13 cellular contexts compared by ENCODE assay signal in genomic region chr1:22318279-22318983, GRCh38.
DNase-seq lines count a peak whose midpoint lies in the region; ATAC-seq and TF ChIP-seq lines count a peak whose summit lies in the region.
"Had no signal": no experiment of that assay in that cellular context is flagged by ENCODE, and none has a peak within 500 bp of the region (broad histone marks: within the 10 kb centered on the region; RNA-seq: fewer than 3 reads in every experiment).

No MANE protein-coding gene starts in this region.

- DNase-seq in Daoy (ENCODE audit: low read depth) (peak; percentile 43), NCI-H2081 (lab: John Stamatoyannopoulos, UW) (peak; percentile 94 to 96), WTC11 (ENCODE audit: low spot score) (peak; percentile 76), mesothelial cell of epicardium (ENCODE audit: low spot score in 2 of 2, unreplicated experiment in 2 of 2) (peak; percentile 54 to 70), Right ventricle myocardium inferior (ENCODE audit: missing footprints) (no peak), SW480 (ENCODE audit: low spot score) (no peak)
- no peak for DNase-seq in activated CD4-positive, alpha-beta T cell treated with anti-CD3 and anti-CD28 coated beads, Interleukin-2, amount 10 ng/mL, durations not matched to agents 24 days and 14 days
- DNase-seq: amniotic stem cell, gastrocnemius medialis, right cardiac atrium, transverse colon had no signal

- POLR2A ChIA-PET in WTC11 (lab: Charles Lee), result no interaction called here

- H3K36me3 Mint-ChIP-seq in WTC11 (no peaks in the 10 kb centered on the region), mesothelial cell of epicardium (no peaks in the 10 kb centered on the region)
- no peaks in the 10 kb centered on the region for H3K36me3 Mint-ChIP-seq in activated CD4-positive, alpha-beta T cell treated with anti-CD3 and anti-CD28 coated beads, Interleukin-2, amount 10 ng/mL, durations not matched to agents 24 days and 14 days (ENCODE audit: low read depth)

- peaks cover 16% of the 10 kb centered on the region for H3K27me3 Mint-ChIP-seq in WTC11 (ENCODE audit: low read depth)
- H3K27me3 Mint-ChIP-seq in mesothelial cell of epicardium (ENCODE audit: low read depth), result no peaks in the 10 kb centered on the region
- peaks cover 5% of the 10 kb centered on the region for H3K27me3 Mint-ChIP-seq in activated CD4-positive, alpha-beta T cell treated with anti-CD3 and anti-CD28 coated beads, Interleukin-2, amount 10 ng/mL, durations not matched to agents 24 days and 14 days

- CTCF ChIA-PET in WTC11 (lab: Charles Lee), result interaction anchor here (1.7 to 2.2 kb wide), 3 partner anchors 90 to 178 kb away, joined by 4 to 10 read pairs (median 7); no protein-coding TSS in a partner anchor

- peak; percentile 79 for ATAC-seq in WTC11
- no peak for ATAC-seq in Right ventricle myocardium inferior
- no peak for ATAC-seq in GM18867 (IDR thresholded peaks at IDR 0.05; ENCODE audit: unreplicated experiment)
- ATAC-seq: gastrocnemius medialis, right cardiac atrium had no signal

- H3K4me1 Mint-ChIP-seq in WTC11 (peaks cover 41% of the 10 kb centered on the region), mesothelial cell of epicardium (peaks cover 70% of the 10 kb centered on the region)
- no peaks in the 10 kb centered on the region for H3K4me1 Mint-ChIP-seq in activated CD4-positive, alpha-beta T cell treated with anti-CD3 and anti-CD28 coated beads, Interleukin-2, amount 10 ng/mL, durations not matched to agents 24 days and 14 days
- H3K4me1 Mint-ChIP-seq: IgD-negative memory B cell had no signal

- intact Hi-C loops in Right ventricle myocardium inferior (cut with DNase I), result no loop called here
- intact Hi-C loops in activated CD4-positive, alpha-beta T cell treated with anti-CD3 and anti-CD28 coated beads, Interleukin-2, amount 10 ng/mL, durations not matched to agents 24 days and 14 days (cut with micrococcal nuclease), result no loop called here

- H3K4me3 Mint-ChIP-seq in WTC11 (no peak overlapping the region), mesothelial cell of epicardium (no peak overlapping the region)
- no peak overlapping the region for H3K4me3 Mint-ChIP-seq in activated CD4-positive, alpha-beta T cell treated with anti-CD3 and anti-CD28 coated beads, Interleukin-2, amount 10 ng/mL, durations not matched to agents 24 days and 14 days
- H3K4me3 Mint-ChIP-seq: IgD-negative memory B cell had no signal

- H3K9me3 Mint-ChIP-seq in WTC11, result 0 out of 2 replicates have a peak, but pooled peaks cover 3% of the 10 kb centered on the region
- no peaks in the 10 kb centered on the region for H3K9me3 Mint-ChIP-seq in mesothelial cell of epicardium
- H3K9me3 Mint-ChIP-seq in activated CD4-positive, alpha-beta T cell treated with anti-CD3 and anti-CD28 coated beads, Interleukin-2, amount 10 ng/mL, durations not matched to agents 24 days and 14 days, result no peaks in the 10 kb centered on the region
- H3K9me3 Mint-ChIP-seq: IgD-negative memory B cell had no signal

- H3K27ac Mint-ChIP-seq in WTC11, result no peak overlapping the region
- H3K27ac Mint-ChIP-seq in mesothelial cell of epicardium, result peak overlapping the region; percentile 87
- H3K27ac Mint-ChIP-seq in activated CD4-positive, alpha-beta T cell treated with anti-CD3 and anti-CD28 coated beads, Interleukin-2, amount 10 ng/mL, durations not matched to agents 24 days and 14 days, result no peak overlapping the region
- H3K27ac Mint-ChIP-seq: IgD-negative memory B cell had no signal

- TF ChIP-seq CTCF in WTC11 (IDR thresholded peaks at IDR 0.05) (no peak), mesothelial cell of epicardium (IDR thresholded peaks at IDR 0.05; ENCODE audit: unreplicated experiment) (no peak)

TF ChIP-seq in WTC11, 78 proteins besides CTCF, POLR2A, EP300 and RAD21:
- TF ChIP-seq GRHL2 (CRISPR knock-in tag; IDR thresholded peaks at IDR 0.05; ENCODE audit: insufficient replicate concordance, severe bottlenecking) (no peak), ETV6 (CRISPR knock-in tag; IDR thresholded peaks at IDR 0.05) (no peak), NFE2L1 (CRISPR knock-in tag; IDR thresholded peaks at IDR 0.05) (no peak), SMAD3 (CRISPR knock-in tag; IDR thresholded peaks at IDR 0.05; ENCODE audit: borderline replicate concordance) (0 out of 2 replicates have a peak, but pooled peaks have one; percentile 14), TEAD1 (CRISPR knock-in tag; IDR thresholded peaks at IDR 0.05) (no peak), E2F5 (CRISPR knock-in tag; IDR thresholded peaks at IDR 0.05) (peak; percentile 56; the same call in 1 of the 2 replicates), HMGXB4 (CRISPR knock-in tag; IDR thresholded peaks at IDR 0.05) (no peak)

Comparison
In these comparisons a context has a peak if more than half of its experiments do, and no peak if none do; other contexts are left out.
1. DNase-seq: peak in Daoy (single experiment), NCI-H2081 (2 of 2), WTC11 (single experiment) and mesothelial cell of epicardium (2 of 2); none in Right ventricle myocardium inferior (single experiment), activated CD4-positive, alpha-beta T cell treated with anti-CD3 and anti-CD28 coated beads, Interleukin-2, amount 10 ng/mL, durations not matched to agents 24 days and 14 days (single experiment) and SW480 (single experiment).